Comparison of ENCODE assay signal across 8 cellular contexts in the genomic region with DNA sequence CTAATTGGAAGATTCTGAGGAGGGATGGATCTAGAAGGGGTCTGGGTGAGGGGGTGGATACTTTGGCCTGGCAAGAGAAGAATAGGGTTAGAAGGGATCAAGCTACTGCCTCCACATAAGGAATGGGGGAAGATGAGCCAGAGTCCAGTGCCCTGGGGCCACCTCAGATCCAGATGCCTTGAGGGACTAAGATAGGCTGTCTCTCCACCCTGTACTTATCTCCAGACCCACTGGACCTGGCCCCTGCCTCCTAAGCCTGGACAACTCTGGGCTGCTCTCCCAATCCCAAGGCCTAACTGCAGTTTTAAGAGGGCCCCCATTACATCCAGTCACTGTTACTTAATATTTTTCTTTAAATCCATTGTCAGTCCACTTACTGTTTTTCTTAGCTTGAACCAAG. TPM values are rescaled to one million over a fixed set of nuclear protein-coding genes. Genes with fewer than 3 reads are reported as not detected.
A peak's percentile ranks its signal among the peaks of the same experiment; 100 is the strongest.
DNase-seq lines count a peak whose midpoint lies in the region; ATAC-seq, FAIRE-seq and TF ChIP-seq lines count a peak whose summit lies in the region.

No MANE protein-coding gene starts in this region.

- FAIRE-seq in bronchial epithelial cell (lab: Jason Lieb, UNC), result no peak

- H3K4me3 ChIP-seq in HL-60 (replicated peaks; ENCODE audit: insufficient read depth, low read length) (peak overlapping the region; percentile 86), bronchial epithelial cell (ENCODE audit: low read depth, low read length) (peak overlapping the region; percentile 89), mucosa of rectum (ENCODE audit: low read length in 2 of 2) (peak overlapping the region; percentile 93 to 97)

- DNase-seq in HL-60 (ENCODE audit: low read depth in 1 of 2, low spot score in 1 of 2) (no peak), bronchial epithelial cell (ENCODE audit: low read depth) (no peak)

- no peak for ATAC-seq in HG03521 (IDR thresholded peaks at IDR 0.05; ENCODE audit: unreplicated experiment)
- no peak for ATAC-seq in GM19351 (IDR thresholded peaks at IDR 0.05; ENCODE audit: unreplicated experiment)
- ATAC-seq in HG03571 (IDR thresholded peaks at IDR 0.05; ENCODE audit: unreplicated experiment), result no peak
- no peak for ATAC-seq in HG03175 (IDR thresholded peaks at IDR 0.05; ENCODE audit: unreplicated experiment)

- H3K9ac ChIP-seq in mucosa of rectum (ENCODE audit: low read depth in 1 of 2, low read length in 2 of 2), result peak overlapping the region; percentile 78 to 91

- TF ChIP-seq CTCF in 22Rv1 (IDR thresholded peaks at IDR 0.05), result no peak
- TF ChIP-seq CTCF in HL-60 (IDR thresholded peaks at IDR 0.05; ENCODE audit: insufficient read depth, low read length), result no peak
- TF ChIP-seq CTCF in bronchial epithelial cell (IDR thresholded peaks at IDR 0.05; ENCODE audit: insufficient read depth, low read length, severe bottlenecking), result no peak

- H3K27me3 ChIP-seq in HL-60 (ENCODE audit: insufficient read depth, poor library complexity, severe bottlenecking), result no peaks in the 10 kb centered on the region
- H3K27me3 ChIP-seq in bronchial epithelial cell (ENCODE audit: control insufficient read depth, insufficient read depth, low read length), result no peaks in the 10 kb centered on the region
- H3K27me3 ChIP-seq in mucosa of rectum (ENCODE audit: control insufficient read depth in 2 of 2, insufficient read depth in 2 of 2, low read length in 2 of 2), result no peaks in the 10 kb centered on the region

- H3K9me3 ChIP-seq in mucosa of rectum (ENCODE audit: control insufficient read depth in 2 of 2, low read length in 2 of 2), result no peaks in the 10 kb centered on the region

- H3K27ac ChIP-seq in 22Rv1 (peak overlapping the region; percentile 86; the same call in 1 of the 2 replicates), HL-60 (replicated peaks) (no peak overlapping the region), mucosa of rectum (ENCODE audit: low read depth in 2 of 2, low read length in 2 of 2) (peak overlapping the region in 1 of 2 donors; percentile 84)

- H3K4me1 ChIP-seq in mucosa of rectum (ENCODE audit: control insufficient read depth in 2 of 2, insufficient read depth in 2 of 2, low read length in 2 of 2), result peaks cover 22 to 25% of the 10 kb centered on the region in 2 donors

- H3K36me3 ChIP-seq in bronchial epithelial cell (ENCODE audit: control insufficient read depth, insufficient read depth, low read length), result no peaks in the 10 kb centered on the region
- H3K36me3 ChIP-seq in mucosa of rectum (ENCODE audit: control insufficient read depth in 2 of 2, insufficient read depth in 2 of 2, low read length in 2 of 2), result peaks cover 0 to 3% of the 10 kb centered on the region in 2 donors

RNA-seq across cellular contexts. Expression of a gene that starts 2.0 kb away (rescaled TPM):
- 22.6 and 30.2 TPM in 2 replicates for total RNA-seq in bronchial epithelial cell

RNA-seq across cellular contexts. Expression of a gene that starts 17.4 kb away (rescaled TPM):
- total RNA-seq in bronchial epithelial cell, result 262 and 275 TPM in 2 replicates

RNA-seq across cellular contexts. Expression of a gene that starts 22.0 kb away (rescaled TPM):
- 42.1 and 46.1 TPM in 2 replicates for total RNA-seq in bronchial epithelial cell

RNA-seq across cellular contexts. Expression of a gene that starts 28.8 kb away (rescaled TPM):
- 40.0 and 54.2 TPM in 2 replicates for total RNA-seq in bronchial epithelial cell
